37 cellular contexts compared by ENCODE assay signal in the genomic region with DNA sequence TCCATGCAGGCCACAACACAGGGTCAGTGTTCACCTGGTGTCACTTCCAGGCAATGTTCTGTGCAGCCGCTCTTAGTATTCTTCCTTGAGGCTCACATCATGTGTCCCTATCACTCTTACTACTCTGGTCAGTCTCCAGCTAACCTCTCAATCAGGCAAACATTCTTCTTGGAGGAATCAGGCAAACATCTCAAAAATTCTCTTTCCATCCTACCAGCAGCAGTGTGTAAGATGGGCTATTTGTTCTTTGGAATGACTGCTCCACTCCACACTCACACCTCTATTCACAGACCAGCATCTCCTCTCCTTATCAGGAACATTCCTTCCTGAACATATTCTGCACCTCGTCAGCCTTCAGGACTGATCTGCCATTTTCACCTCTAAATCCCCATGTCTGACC. TPM values are rescaled to one million over a fixed set of nuclear protein-coding genes. Genes with fewer than 3 reads are reported as not detected.
"Had no signal": no experiment of that assay in that cellular context is flagged by ENCODE, and none has a peak within 500 bp of the region (broad histone marks: within the 10 kb centered on the region; RNA-seq: fewer than 3 reads in every experiment).

No MANE protein-coding gene starts in this region.

- H3K9me3 ChIP-seq: SJCRH30 had no signal

- H3K4me1 ChIP-seq: SJCRH30 had no signal

- H3K4me3 ChIP-seq: PC-9, SJCRH30, SK-N-MC had no signal

- H3K27me3 ChIP-seq: SJCRH30 had no signal

- DNase-seq: Karpas-422, KBM-7, MM.1S, MV-4-11, NCI-H1092, NCI-H1105, NCI-H1417, NCI-H1436, NCI-H146, NCI-H1694, NCI-H187, NCI-H1930, NCI-H2029 treated with DMSO at 0.1 percent for 48 hours, NCI-H2081 treated with DMSO at 0.1 percent for 48 hours, NCI-H2107, NCI-H2171, NCI-H2227 treated with DMSO at 0.1 percent for 48 hours, NCI-H446 treated with DMSO at 0.1 percent for 48 hours, NCI-H510A, NCI-H524, NCI-H526, NCI-H748 treated with DMSO at 0.1 percent for 48 hours, NCI-H82, PC-9, SHP77, SIG-M5, SJCRH30 had no signal

- H3K36me3 ChIP-seq: SJCRH30 had no signal

- H3K9ac ChIP-seq: KMS-11 had no signal

- H3K27ac ChIP-seq: KMS-11, PC-9, RWPE1, SJCRH30, SK-N-MC had no signal

- FAIRE-seq: RCC 7860 had no signal

RNA-seq across cellular contexts. Expression of a gene that starts 4.0 kb away (rescaled TPM):
- total RNA-seq: LHCN-M2, MCF 10A, OCI-LY7, PC-9, Right ventricle myocardium inferior, RPMI7951, SJCRH30, SK-MEL-5 had no signal

RNA-seq across cellular contexts. Expression of a gene that starts 29.4 kb away (rescaled TPM):
- total RNA-seq: LHCN-M2, OCI-LY7, PC-9, SJCRH30, SK-MEL-5 had no signal

RNA-seq across cellular contexts. Expression of a gene that starts 40.1 kb away (rescaled TPM):
- total RNA-seq: LHCN-M2, MCF 10A, OCI-LY7, PC-9, Right ventricle myocardium inferior, RPMI7951, SJCRH30, SK-MEL-5 had no signal

RNA-seq across cellular contexts. Expression of a gene that starts 44.9 kb away (rescaled TPM):
- total RNA-seq: LHCN-M2, MCF 10A, OCI-LY7, PC-9, RPMI7951, SJCRH30, SK-MEL-5 had no signal
